13 cellular contexts compared by ENCODE assay signal in the genomic region with DNA sequence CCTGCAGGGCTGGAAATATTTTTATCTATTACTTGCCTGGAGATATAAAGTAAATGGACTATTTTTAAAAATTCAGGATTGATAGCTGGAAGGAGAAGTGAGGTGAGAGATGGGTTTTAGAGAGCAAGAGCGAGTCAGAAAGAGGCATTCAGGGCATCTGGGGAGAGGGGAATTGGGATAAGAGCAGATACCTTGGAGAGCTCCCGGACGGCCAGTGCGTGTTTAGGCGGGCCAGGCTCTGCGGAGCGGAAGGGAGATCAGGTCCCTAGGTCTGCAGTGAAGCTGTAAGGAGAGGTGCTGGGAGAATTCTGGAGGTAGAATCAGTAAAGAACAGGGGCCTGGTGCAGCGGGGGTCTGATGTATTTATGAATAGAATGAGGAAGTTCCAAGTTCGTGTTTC. TPM values are rescaled to one million over a fixed set of nuclear protein-coding genes. Genes with fewer than 3 reads are reported as not detected.
DNase-seq lines count a peak whose midpoint lies in the region; ATAC-seq and TF ChIP-seq lines count a peak whose summit lies in the region.
"Had no signal": no experiment of that assay in that cellular context is flagged by ENCODE, and none has a peak within 500 bp of the region (broad histone marks: within the 10 kb centered on the region; RNA-seq: fewer than 3 reads in every experiment).

No MANE protein-coding gene starts in this region.

- H3K36me3 Mint-ChIP-seq in activated CD8-positive, alpha-beta T cell treated with anti-CD3 and anti-CD28 coated beads, Interleukin-2, amount 10 ng/mL, durations not matched to agents 7 days and 5 days (ENCODE audit: low read depth): peaks cover 46% of the 10 kb centered on the region
- peaks cover 32% of the 10 kb centered on the region for H3K36me3 Mint-ChIP-seq in activated CD8-positive, alpha-beta T cell treated with anti-CD3 and anti-CD28 coated beads for 36 hours (ENCODE audit: low read depth)
- no peaks in the 10 kb centered on the region for H3K36me3 Mint-ChIP-seq in WTC11
- peaks cover 43% of the 10 kb centered on the region for H3K36me3 Mint-ChIP-seq in stimulated activated memory B cell treated with anti-CD40 and anti-IgM and Interleukin-4, amounts not matched to agents 10 μg/mL and 1 μg/mL and 100 μg/mL, for 72 hours

- peak overlapping the region; percentile 43 for H3K27ac Mint-ChIP-seq in activated CD8-positive, alpha-beta T cell treated with anti-CD3 and anti-CD28 coated beads, Interleukin-2, amount 10 ng/mL, durations not matched to agents 7 days and 5 days
- no peak overlapping the region for H3K27ac Mint-ChIP-seq in activated CD8-positive, alpha-beta T cell treated with anti-CD3 and anti-CD28 coated beads for 36 hours
- no peak overlapping the region for H3K27ac Mint-ChIP-seq in WTC11
- peak overlapping the region; percentile 93 for H3K27ac Mint-ChIP-seq in stimulated activated memory B cell treated with anti-CD40 and anti-IgM and Interleukin-4, amounts not matched to agents 10 μg/mL and 1 μg/mL and 100 μg/mL, for 72 hours
- H3K27ac Mint-ChIP-seq: HFFc6 had no signal

- no peak for TF ChIP-seq CTCF in activated CD8-positive, alpha-beta T cell treated with anti-CD3 and anti-CD28 coated beads for 36 hours (IDR thresholded peaks at IDR 0.05)
- no peak for TF ChIP-seq CTCF in WTC11 (IDR thresholded peaks at IDR 0.05)
- no peak for TF ChIP-seq CTCF in foreskin keratinocyte (conservative IDR thresholded peaks at IDR 0.05)

- H3K27ac ChIP-seq in foreskin keratinocyte (no peak overlapping the region), right cardiac atrium (ENCODE audit: low read length) (no peak overlapping the region)
- H3K27ac ChIP-seq: thoracic aorta had no signal

- intact Hi-C loops in activated CD8-positive, alpha-beta T cell treated with anti-CD3 and anti-CD28 coated beads for 36 hours (cut with micrococcal nuclease): no loop called here
- intact Hi-C loops in right cardiac atrium (cut with DNase I): loop anchor here in 1 of 4 donors (10.0 kb wide), 1 partner anchor 74 kb away; the partner anchor contains the start of gene PPP1R16B

- H3K4me3 ChIP-seq in right cardiac atrium (ENCODE audit: low read length): no peak overlapping the region
- H3K4me3 ChIP-seq: thoracic aorta had no signal

- 24% methylated on average over 9 of the region's 9 CpGs for WGBS in right cardiac atrium

- POLR2A ChIA-PET in activated CD8-positive, alpha-beta T cell treated with anti-CD3 and anti-CD28 coated beads, Interleukin-2, amount 10 ng/mL, durations not matched to agents 7 days and 5 days (lab: Charles Lee): interaction anchor here (0.5 to 1.9 kb wide), 3 partner anchors 9 to 112 kb away, joined by 3 to 6 read pairs (median 4); partner anchors contain the start of gene PPP1R16B
- POLR2A ChIA-PET in activated CD8-positive, alpha-beta T cell treated with anti-CD3 and anti-CD28 coated beads for 36 hours (lab: Charles Lee): interaction anchor here (0.5 to 6.1 kb wide), 7 partner anchors 15 to 137 kb away, joined by 3 to 25 read pairs (median 3); partner anchors contain the start of gene PPP1R16B
- POLR2A ChIA-PET in WTC11 (lab: Charles Lee): interaction anchor here (0.6 to 1.3 kb wide), 2 partner anchors 14 to 48 kb away, joined by 3 to 7 read pairs; no protein-coding TSS in a partner anchor

- H3K9me3 ChIP-seq in right cardiac atrium (ENCODE audit: control insufficient read depth, low read length): no peaks in the 10 kb centered on the region
- H3K9me3 ChIP-seq: thoracic aorta had no signal

- CTCF ChIA-PET in activated CD8-positive, alpha-beta T cell treated with anti-CD3 and anti-CD28 coated beads, Interleukin-2, amount 10 ng/mL, durations not matched to agents 7 days and 5 days (lab: Charles Lee): interaction anchor here (1.0 to 2.2 kb wide), 3 partner anchors 14 to 72 kb away, joined by 3 to 13 read pairs (median 4); no protein-coding TSS in a partner anchor
- CTCF ChIA-PET in activated CD8-positive, alpha-beta T cell treated with anti-CD3 and anti-CD28 coated beads for 36 hours (lab: Charles Lee): interaction anchor here (2.8 kb wide), 1 partner anchor 14 kb away, joined by 21 read pairs; no protein-coding TSS in a partner anchor
- CTCF ChIA-PET in WTC11 (lab: Charles Lee): interaction anchor here (1.0 to 1.6 kb wide), 4 partner anchors 14 to 153 kb away, joined by 3 to 12 read pairs (median 5); no protein-coding TSS in a partner anchor

- no peaks in the 10 kb centered on the region for H3K27me3 Mint-ChIP-seq in activated CD8-positive, alpha-beta T cell treated with anti-CD3 and anti-CD28 coated beads, Interleukin-2, amount 10 ng/mL, durations not matched to agents 7 days and 5 days (ENCODE audit: low read depth)
- no peaks in the 10 kb centered on the region for H3K27me3 Mint-ChIP-seq in activated CD8-positive, alpha-beta T cell treated with anti-CD3 and anti-CD28 coated beads for 36 hours
- no peaks in the 10 kb centered on the region; the same call in 1 of the 2 replicates for H3K27me3 Mint-ChIP-seq in WTC11 (ENCODE audit: low read depth)
- no peaks in the 10 kb centered on the region for H3K27me3 Mint-ChIP-seq in stimulated activated memory B cell treated with anti-CD40 and anti-IgM and Interleukin-4, amounts not matched to agents 10 μg/mL and 1 μg/mL and 100 μg/mL, for 72 hours

- no peak for ATAC-seq in activated CD8-positive, alpha-beta T cell treated with anti-CD3 and anti-CD28 coated beads, Interleukin-2, amount 10 ng/mL, durations not matched to agents 7 days and 5 days
- no peak for ATAC-seq in activated CD8-positive, alpha-beta T cell treated with anti-CD3 and anti-CD28 coated beads for 36 hours
- ATAC-seq in WTC11 (peak; percentile 81), foreskin keratinocyte (peak; percentile 76), HG03469 (IDR thresholded peaks at IDR 0.05; ENCODE audit: unreplicated experiment) (no peak), right cardiac atrium (no peak)
- ATAC-seq in stimulated activated memory B cell treated with anti-CD40 and anti-IgM and Interleukin-4, amounts not matched to agents 10 μg/mL and 1 μg/mL and 100 μg/mL, for 72 hours: no peak

- no peaks in the 10 kb centered on the region for H3K9me3 Mint-ChIP-seq in activated CD8-positive, alpha-beta T cell treated with anti-CD3 and anti-CD28 coated beads, Interleukin-2, amount 10 ng/mL, durations not matched to agents 7 days and 5 days (ENCODE audit: insufficient read depth)
- no peaks in the 10 kb centered on the region for H3K9me3 Mint-ChIP-seq in activated CD8-positive, alpha-beta T cell treated with anti-CD3 and anti-CD28 coated beads for 36 hours
- no peaks in the 10 kb centered on the region for H3K9me3 Mint-ChIP-seq in WTC11
- no peaks in the 10 kb centered on the region for H3K9me3 Mint-ChIP-seq in stimulated activated memory B cell treated with anti-CD40 and anti-IgM and Interleukin-4, amounts not matched to agents 10 μg/mL and 1 μg/mL and 100 μg/mL, for 72 hours
- H3K9me3 Mint-ChIP-seq: HFFc6 had no signal

- no peak for DNase-seq in activated CD8-positive, alpha-beta T cell treated with anti-CD3 and anti-CD28 coated beads, Interleukin-2, amount 10 ng/mL, durations not matched to agents 7 days and 5 days
- no peak for DNase-seq in activated CD8-positive, alpha-beta T cell treated with anti-CD3 and anti-CD28 coated beads for 36 hours
- DNase-seq in WTC11 (ENCODE audit: low spot score) (peak; percentile 70), foreskin keratinocyte (peak in 1 of 2 donors; percentile 30), GOT3 (lab: John Stamatoyannopoulos, UW) (no peak), right cardiac atrium (no peak)
- DNase-seq: activated CD4-positive, alpha-beta T cell treated with anti-CD3 and anti-CD28 coated beads, Interleukin-2, amount 50 U/mL, for 4 hours; AML-193; HFFc6; stimulated activated CD4-positive, alpha-beta T cell treated with anti-CD3 and anti-CD28 coated beads, Interleukin-12 subunit alpha, Interleukin-12 subunit beta, amount 100 ng/mL, for 4 hours had no signal

- H3K4me1 Mint-ChIP-seq in activated CD8-positive, alpha-beta T cell treated with anti-CD3 and anti-CD28 coated beads, Interleukin-2, amount 10 ng/mL, durations not matched to agents 7 days and 5 days (ENCODE audit: low read depth): peaks cover 91% of the 10 kb centered on the region
- H3K4me1 Mint-ChIP-seq in activated CD8-positive, alpha-beta T cell treated with anti-CD3 and anti-CD28 coated beads for 36 hours (ENCODE audit: low read depth): peaks cover 88% of the 10 kb centered on the region
- peaks cover 27% of the 10 kb centered on the region for H3K4me1 Mint-ChIP-seq in WTC11
- peaks cover 100% of the 10 kb centered on the region for H3K4me1 Mint-ChIP-seq in stimulated activated memory B cell treated with anti-CD40 and anti-IgM and Interleukin-4, amounts not matched to agents 10 μg/mL and 1 μg/mL and 100 μg/mL, for 72 hours

- peaks cover 3% of the 10 kb centered on the region for H3K27me3 ChIP-seq in foreskin keratinocyte
- no peaks in the 10 kb centered on the region for H3K27me3 ChIP-seq in right cardiac atrium (ENCODE audit: control insufficient read depth, insufficient read depth)

- no peak overlapping the region for H3K4me3 Mint-ChIP-seq in activated CD8-positive, alpha-beta T cell treated with anti-CD3 and anti-CD28 coated beads, Interleukin-2, amount 10 ng/mL, durations not matched to agents 7 days and 5 days
- H3K4me3 Mint-ChIP-seq in activated CD8-positive, alpha-beta T cell treated with anti-CD3 and anti-CD28 coated beads for 36 hours: no peak overlapping the region
- no peak overlapping the region for H3K4me3 Mint-ChIP-seq in WTC11
- H3K4me3 Mint-ChIP-seq in stimulated activated memory B cell treated with anti-CD40 and anti-IgM and Interleukin-4, amounts not matched to agents 10 μg/mL and 1 μg/mL and 100 μg/mL, for 72 hours: peak overlapping the region; percentile 38
- H3K4me3 Mint-ChIP-seq: HFFc6 had no signal

- H3K4me1 ChIP-seq in foreskin keratinocyte (no peaks in the 10 kb centered on the region), right cardiac atrium (ENCODE audit: control insufficient read depth, insufficient read depth, low read length) (peaks cover 5% of the 10 kb centered on the region)

TF ChIP-seq in WTC11, 78 proteins besides CTCF, POLR2A, EP300 and RAD21 (continues in another document):
- no peak for TF ChIP-seq TCF7 (CRISPR knock-in tag; IDR thresholded peaks at IDR 0.05; ENCODE audit: low read depth)

RNA-seq across cellular contexts. Expression of gene FAM83D, which starts 47.4 kb away (rescaled TPM):
- total RNA-seq in activated CD8-positive, alpha-beta T cell treated with anti-CD3 and anti-CD28 coated beads, Interleukin-2, amount 10 ng/mL, durations not matched to agents 7 days and 5 days: 10 to 100 TPM; 24.9 to 25.6 TPM
- 10 to 100 TPM; 12.6 to 13.8 TPM for total RNA-seq in activated CD8-positive, alpha-beta T cell treated with anti-CD3 and anti-CD28 coated beads for 36 hours
- 57.7 to 66.9 TPM (median 58.3 TPM) in 3 replicates for total RNA-seq in WTC11 (2021)
- total RNA-seq in foreskin keratinocyte: 38.1 and 51.8 TPM in 2 replicates
- 24.9 and 36.6 TPM in 2 replicates for polyA plus RNA-seq in foreskin keratinocyte
- total RNA-seq in right cardiac atrium: under 1 TPM; 0.62 to 0.95 (median 0.78) TPM
- 0.63 TPM for polyA plus RNA-seq in right cardiac atrium

Comparison
In these comparisons a context has a peak if more than half of its experiments do, and no peak if none do; other contexts are left out.
1. H3K27ac Mint-ChIP-seq: peak in activated CD8-positive, alpha-beta T cell treated with anti-CD3 and anti-CD28 coated beads, Interleukin-2, amount 10 ng/mL, durations not matched to agents 7 days and 5 days (single experiment) and stimulated activated memory B cell treated with anti-CD40 and anti-IgM and Interleukin-4, amounts not matched to agents 10 μg/mL and 1 μg/mL and 100 μg/mL, for 72 hours (single experiment); none in activated CD8-positive, alpha-beta T cell treated with anti-CD3 and anti-CD28 coated beads for 36 hours (single experiment) and WTC11 (single experiment).
2. ATAC-seq: peak in WTC11 (single experiment) and foreskin keratinocyte (single experiment); none in activated CD8-positive, alpha-beta T cell treated with anti-CD3 and anti-CD28 coated beads, Interleukin-2, amount 10 ng/mL, durations not matched to agents 7 days and 5 days (single experiment), activated CD8-positive, alpha-beta T cell treated with anti-CD3 and anti-CD28 coated beads for 36 hours (single experiment), stimulated activated memory B cell treated with anti-CD40 and anti-IgM and Interleukin-4, amounts not matched to agents 10 μg/mL and 1 μg/mL and 100 μg/mL, for 72 hours (single experiment), HG03469 (single experiment) and right cardiac atrium (0 of 2).
3. RNA of gene FAM83D, which starts 47.4 kb away (total RNA-seq): 57.7 to 66.9 TPM in WTC11, 38.1 to 51.8 TPM in foreskin keratinocyte, 24.9 to 25.6 TPM in activated CD8-positive, alpha-beta T cell treated with anti-CD3 and anti-CD28 coated beads, Interleukin-2, amount 10 ng/mL, durations not matched to agents 7 days and 5 days and 12.6 to 13.8 TPM in activated CD8-positive, alpha-beta T cell treated with anti-CD3 and anti-CD28 coated beads for 36 hours; 0.62 to 0.95 TPM in right cardiac atrium; every median in the first group is over 4 times any median in the second.